24 cellular contexts compared by ENCODE assay signal in the genomic region with DNA sequence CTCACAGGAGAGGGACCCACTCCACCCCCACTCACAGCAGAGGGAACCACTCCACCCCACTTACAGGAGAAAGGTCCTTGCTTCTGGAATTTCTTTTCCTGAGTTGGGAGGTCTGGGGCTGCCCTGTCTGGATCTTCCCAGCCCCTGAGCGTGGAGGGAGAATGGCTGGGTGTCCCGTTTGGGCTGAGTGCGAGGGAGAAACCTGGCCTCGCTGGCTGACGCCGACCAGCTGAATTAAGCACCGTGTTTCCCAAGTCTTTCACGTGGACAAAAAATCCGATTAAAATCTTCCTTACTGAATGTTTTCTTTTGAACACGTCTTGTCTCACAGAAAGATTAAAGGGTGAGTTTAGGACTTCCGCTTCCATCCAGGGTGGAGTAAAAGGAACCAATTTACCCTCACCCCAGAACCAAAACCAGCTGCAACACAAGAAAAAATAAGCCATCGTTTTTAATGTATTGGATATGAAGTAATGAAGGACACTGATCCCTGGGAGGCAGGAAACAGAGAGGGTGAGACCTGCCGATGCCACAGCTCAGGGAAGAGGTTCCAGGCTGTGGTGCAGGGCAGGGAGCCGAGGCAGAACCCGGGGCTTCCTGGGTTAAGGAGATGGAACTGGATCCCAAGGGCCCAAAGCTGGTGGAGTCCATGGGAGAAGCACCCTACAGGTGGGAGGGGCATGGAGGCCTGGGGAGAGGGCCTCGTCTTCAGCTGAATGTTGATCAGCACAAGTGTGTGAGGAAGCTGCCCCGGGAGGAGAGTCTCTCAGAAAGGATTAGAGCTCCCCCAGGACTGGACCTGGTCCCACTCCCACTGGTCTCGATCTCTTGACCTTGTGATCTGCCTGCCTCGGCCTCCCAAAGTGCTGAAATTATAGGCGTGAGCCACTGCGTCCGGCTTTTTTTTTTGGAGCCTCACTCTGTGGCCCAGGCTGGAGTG.
A peak's percentile ranks its signal among the peaks of the same experiment; 100 is the strongest.
DNase-seq lines count a peak whose midpoint lies in the region; TF ChIP-seq lines count a peak whose summit lies in the region.
"Had no signal": no experiment of that assay in that cellular context is flagged by ENCODE, and none has a peak within 500 bp of the region (broad histone marks: within the 10 kb centered on the region; RNA-seq: fewer than 3 reads in every experiment).

No MANE protein-coding gene starts in this region.

- H3K27me3 Mint-ChIP-seq in H9 (ENCODE audit: low read depth) = no peaks in the 10 kb centered on the region; the same call in 1 of the 2 replicates
- H3K27me3 Mint-ChIP-seq: CD4-positive, alpha-beta T cell had no signal

- H3K27me3 ChIP-seq in H9 (ENCODE audit: insufficient read depth, low read length) (no peaks in the 10 kb centered on the region), osteoblast (ENCODE audit: insufficient read depth, low read length) (peaks cover 9% of the 10 kb centered on the region), smooth muscle cell (ENCODE audit: low read depth) (no peaks in the 10 kb centered on the region), mesenchymal stem cell (ENCODE audit: control insufficient read depth in 1 of 2, insufficient read depth in 1 of 2, low read length in 2 of 2) (peaks cover 8 to 28% of the 10 kb centered on the region in 2 experiments)
- H3K27me3 ChIP-seq: BLaER1 had no signal

- TF ChIP-seq CTCF in H9 (conservative IDR thresholded peaks at IDR 0.05) (no peak), coronary artery (IDR thresholded peaks at IDR 0.05) (no peak), osteoblast (IDR thresholded peaks at IDR 0.05; ENCODE audit: extremely low read depth, low read depth, low read length) (no peak), smooth muscle cell (IDR thresholded peaks at IDR 0.05; ENCODE audit: borderline replicate concordance, insufficient read depth, poor library complexity, severe bottlenecking) (no peak)

- peaks cover 11% of the 10 kb centered on the region for H3F3A ChIP-seq in smooth muscle cell (ENCODE audit: low read depth)

- H3K9me3 Mint-ChIP-seq in H9 = peaks cover 0 to 1% of the 10 kb centered on the region in 2 experiments; a peak in 1 of 5 replicates
- H3K9me3 Mint-ChIP-seq: CD4-positive, alpha-beta T cell had no signal

- H3K4me1 ChIP-seq in H9 (ENCODE audit: insufficient read depth, low read length) (no peaks in the 10 kb centered on the region), osteoblast (ENCODE audit: insufficient read depth, low read length) (peaks cover 8% of the 10 kb centered on the region), smooth muscle cell (ENCODE audit: low read depth) (peaks cover 5% of the 10 kb centered on the region), mesenchymal stem cell (ENCODE audit: control insufficient read depth, insufficient read depth, low read depth, low read length) (peaks cover 7% of the 10 kb centered on the region)

- H4K8ac ChIP-seq in H9 (replicated peaks; ENCODE audit: insufficient read length, low read depth, low read length) = no peak overlapping the region
- H4K8ac ChIP-seq in mesenchymal stem cell (ENCODE audit: low read length) = no peak overlapping the region

- no peak overlapping the region for H3K18ac ChIP-seq in H9 (ENCODE audit: insufficient read length, low read depth, low read length)
- no peak overlapping the region for H3K18ac ChIP-seq in mesenchymal stem cell (ENCODE audit: low read depth in 1 of 2, low read length in 2 of 2)

- no peak overlapping the region for H3K56ac ChIP-seq in H9 (ENCODE audit: insufficient read length, low read depth, low read length)

- peaks cover 9 to 12% of the 10 kb centered on the region in 2 experiments; a peak in 3 of 4 replicates for H3K4me1 Mint-ChIP-seq in H9

- H2BK15ac ChIP-seq in H9 (ENCODE audit: low read depth, low read length) = no peak overlapping the region
- H2BK15ac ChIP-seq in mesenchymal stem cell (ENCODE audit: low read depth, poor library complexity, severe bottlenecking) = no peak overlapping the region

- H3K23me2 ChIP-seq in H9 (ENCODE audit: insufficient read length, low read depth, low read length, poor library complexity, severe bottlenecking) = no peaks in the 10 kb centered on the region

- no peak overlapping the region for H4K5ac ChIP-seq in H9 (ENCODE audit: insufficient read length, low read depth, low read length)

- no peak overlapping the region for H4K91ac ChIP-seq in H9 (ENCODE audit: insufficient read length, low read depth, low read length)
- H4K91ac ChIP-seq in mesenchymal stem cell (ENCODE audit: low read length) = no peak overlapping the region

- H3K4me3 ChIP-seq in coronary artery (no peak overlapping the region), osteoblast (ENCODE audit: insufficient read depth, low read length) (no peak overlapping the region), smooth muscle cell (no peak overlapping the region), mesenchymal stem cell (ENCODE audit: insufficient read depth in 1 of 2, low read depth in 1 of 2, low read length in 2 of 2) (no peak overlapping the region)
- H3K4me3 ChIP-seq: BLaER1, HAP-1, SJCRH30 had no signal

- H3K79me1 ChIP-seq in H9 (ENCODE audit: insufficient read depth, low read depth, low read length, poor library complexity, severe bottlenecking) (no peaks in the 10 kb centered on the region), mesenchymal stem cell (replicated peaks; ENCODE audit: low read length, poor library complexity, severe bottlenecking) (no peaks in the 10 kb centered on the region)

- H3K4me3 Mint-ChIP-seq in H9 = no peak overlapping the region; a peak in 1 of 5 replicates
- H3K4me3 Mint-ChIP-seq: CD4-positive, alpha-beta T cell had no signal

- H2AK5ac ChIP-seq in H9 (ENCODE audit: insufficient read length, low read length) (no peak overlapping the region), mesenchymal stem cell (ENCODE audit: low read length, severe bottlenecking) (no peak overlapping the region)

- H3K14ac ChIP-seq in H9 (ENCODE audit: insufficient read depth, low read length) (no peak overlapping the region; the same call in 1 of the 2 replicates), mesenchymal stem cell (ENCODE audit: low read length in 2 of 2) (no peak overlapping the region)

- H2BK120ac ChIP-seq in H9 (ENCODE audit: low read depth, low read length, poor library complexity, severe bottlenecking) = no peak overlapping the region
- no peak overlapping the region for H2BK120ac ChIP-seq in mesenchymal stem cell (ENCODE audit: low read depth, low read length)

- H3K36me3 ChIP-seq in osteoblast (ENCODE audit: insufficient read depth, low read length) (no peaks in the 10 kb centered on the region), smooth muscle cell (ENCODE audit: low read depth) (no peaks in the 10 kb centered on the region), mesenchymal stem cell (ENCODE audit: control insufficient read depth in 1 of 2, insufficient read depth in 2 of 2, low read depth in 1 of 2, low read length in 2 of 2) (no peaks in the 10 kb centered on the region)
- H3K36me3 ChIP-seq: HAP-1, SJCRH30 had no signal

- H2BK5ac ChIP-seq in H9 (ENCODE audit: insufficient read length, low read length) = no peak overlapping the region
- no peak overlapping the region for H2BK5ac ChIP-seq in mesenchymal stem cell (ENCODE audit: low read depth, low read length, poor library complexity, severe bottlenecking)

- H2BK12ac ChIP-seq in H9 (ENCODE audit: insufficient read length, low read depth, low read length) (no peak overlapping the region), mesenchymal stem cell (ENCODE audit: low read length in 2 of 2) (no peak overlapping the region)

- no peak overlapping the region for H3K27ac ChIP-seq in H9 (ENCODE audit: insufficient read length, low read depth, low read length)
- no peak overlapping the region for H3K27ac ChIP-seq in coronary artery
- no peak overlapping the region for H3K27ac ChIP-seq in osteoblast (ENCODE audit: low read depth, low read length)
- no peak overlapping the region for H3K27ac ChIP-seq in smooth muscle cell (ENCODE audit: low read depth)
- H3K27ac ChIP-seq in mesenchymal stem cell (ENCODE audit: low read length, poor library complexity, severe bottlenecking) = no peak overlapping the region
- H3K27ac ChIP-seq: 22Rv1, BLaER1, HL-60, SJCRH30 had no signal

- no peak overlapping the region for H3K23ac ChIP-seq in H9 (ENCODE audit: insufficient read length, low read depth, low read length)
- no peak overlapping the region for H3K23ac ChIP-seq in mesenchymal stem cell (ENCODE audit: low read length in 2 of 2)

- H3K9me3 ChIP-seq in H9 (ENCODE audit: control insufficient read depth, low read depth, low read length) (no peaks in the 10 kb centered on the region), osteoblast (ENCODE audit: low read depth, low read length) (no peaks in the 10 kb centered on the region), smooth muscle cell (replicated peaks; ENCODE audit: low read depth) (no peaks in the 10 kb centered on the region), mesenchymal stem cell (ENCODE audit: control insufficient read depth, low read length) (no peaks in the 10 kb centered on the region)
- H3K9me3 ChIP-seq: HAP-1, SJCRH30 had no signal

- H2BK20ac ChIP-seq in H9 (ENCODE audit: low read depth, low read length, poor library complexity, severe bottlenecking) = no peak overlapping the region

- H4K20me1 ChIP-seq in H9 (ENCODE audit: control insufficient read depth, insufficient read depth, insufficient read length) (no peaks in the 10 kb centered on the region), osteoblast (ENCODE audit: insufficient read depth, low read length) (no peaks in the 10 kb centered on the region), smooth muscle cell (ENCODE audit: low read depth) (peaks cover 6% of the 10 kb centered on the region)

- DNase-seq in NCI-H82 (lab: John Stamatoyannopoulos, UW) = peak; percentile 7
- DNase-seq in NCI-H82 treated with DMSO at 0.1 percent for 48 hours (lab: John Stamatoyannopoulos, UW; ENCODE audit: unreplicated experiment) = no peak
- DNase-seq in H9 = peak; percentile 31
- peak; percentile 49 for DNase-seq in coronary artery (ENCODE audit: low spot score)
- peak; percentile 62 for DNase-seq in osteoblast (ENCODE audit: insufficient read length, low spot score, missing footprints)
- no peak for DNase-seq in NCI-H2029 (lab: John Stamatoyannopoulos, UW)
- DNase-seq in smooth muscle cell (lab: John Stamatoyannopoulos, UW; ENCODE audit: unreplicated experiment) = no peak
- DNase-seq in mesenchymal stem cell = no peak
- DNase-seq: ACHN; CD4-positive, alpha-beta T cell; COR-L47; DMS79 treated with DMSO at 0.1 percent for 48 hours; NCI-H1105; NCI-H146; NCI-H2029 treated with DMSO at 0.1 percent for 48 hours; NCI-H226; NCI-H510A treated with DMSO at 0.1 percent for 48 hours; NCI-H774; OCI-M1; SJCRH30 had no signal

- H2AFZ ChIP-seq in H9 (ENCODE audit: low read length) (no peak overlapping the region), osteoblast (ENCODE audit: low read length) (no peak overlapping the region), smooth muscle cell (ENCODE audit: low read depth) (no peak overlapping the region), mesenchymal stem cell (ENCODE audit: low read depth, low read length) (no peak overlapping the region)

- H3K79me2 ChIP-seq in H9 (ENCODE audit: insufficient read depth, low read length) (no peaks in the 10 kb centered on the region), osteoblast (ENCODE audit: insufficient read depth, low read length) (no peaks in the 10 kb centered on the region), smooth muscle cell (ENCODE audit: low read depth) (no peaks in the 10 kb centered on the region)

- H3T11ph ChIP-seq in H9 (ENCODE audit: low read length) = no peak overlapping the region

- H3K9ac ChIP-seq in H9 (ENCODE audit: extremely low read depth, insufficient read length, low read length) = no peak overlapping the region
- H3K9ac ChIP-seq in smooth muscle cell (ENCODE audit: low read depth) = no peak overlapping the region
- H3K9ac ChIP-seq in mesenchymal stem cell (ENCODE audit: low read length) = no peak overlapping the region
- H3K9ac ChIP-seq: BLaER1 had no signal

- no peak overlapping the region for H3K4ac ChIP-seq in H9 (ENCODE audit: low read depth, low read length)
- H3K4ac ChIP-seq in mesenchymal stem cell (ENCODE audit: low read depth in 1 of 2, low read length in 2 of 2) = no peak overlapping the region

- WGBS in H9 (ENCODE audit: extremely low coverage, insufficient read length, low lambda C conversion rate) = no CpG with 5 or more reads among the region's 22 CpGs
- 90% methylated on average over 22 of the region's 22 CpGs for WGBS in smooth muscle cell (ENCODE audit: low lambda C conversion rate)
- 84% methylated on average over 22 of the region's 22 CpGs for WGBS in mesenchymal stem cell

- H3K27ac Mint-ChIP-seq in H9 = peak overlapping the region in 2 of 3 experiments; percentile 55 to 71; a peak in 4 of 7 replicates
- H3K27ac Mint-ChIP-seq: CD4-positive, alpha-beta T cell had no signal

- H3K36me3 Mint-ChIP-seq in H9 (ENCODE audit: insufficient read depth in 1 of 3, low read depth in 3 of 3) = no peaks in the 10 kb centered on the region

- no peak overlapping the region for H3K4me2 ChIP-seq in H9 (ENCODE audit: insufficient read depth, insufficient read length, low read length)
- no peak overlapping the region for H3K4me2 ChIP-seq in osteoblast (ENCODE audit: insufficient read depth, low read length)
- no peak overlapping the region for H3K4me2 ChIP-seq in smooth muscle cell
- no peak overlapping the region for H3K4me2 ChIP-seq in mesenchymal stem cell (ENCODE audit: low read length, poor library complexity, severe bottlenecking)

Comparison
In these comparisons a context has a peak if more than half of its experiments do, and no peak if none do; other contexts are left out.
1. DNase-seq: peak in NCI-H82 (single experiment), H9 (single experiment), coronary artery (single experiment) and osteoblast (single experiment); none in NCI-H82 treated with DMSO at 0.1 percent for 48 hours (single experiment), NCI-H2029 (single experiment), smooth muscle cell (single experiment) and mesenchymal stem cell (single experiment).